In the genomic region with DNA sequence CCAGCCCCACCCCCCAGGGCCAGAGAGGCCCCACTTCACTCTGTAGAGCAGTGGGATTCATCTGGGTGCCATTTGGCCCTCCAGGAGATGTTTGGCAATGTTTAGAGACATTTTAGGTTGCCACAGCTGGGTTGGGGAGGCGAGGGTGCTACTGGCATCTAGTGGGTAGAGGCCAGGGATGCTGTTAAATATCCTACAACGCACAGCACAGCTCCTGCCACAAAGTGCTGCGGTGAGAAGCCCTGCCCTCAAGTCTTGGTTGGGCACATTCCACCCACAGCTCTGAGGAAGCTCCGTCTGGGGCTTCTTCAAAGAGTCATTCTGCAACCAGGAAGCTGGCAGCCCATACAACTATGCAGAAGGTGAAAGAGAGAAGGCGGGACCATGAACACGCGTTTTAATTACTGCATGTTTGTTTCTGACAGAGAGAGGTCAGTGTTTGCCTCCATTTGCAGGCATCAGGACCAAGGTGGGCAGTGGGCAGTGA, we compare ENCODE assay signal across 9 cellular contexts. TPM values are rescaled to one million over a fixed set of nuclear protein-coding genes. Genes with fewer than 3 reads are reported as not detected.
A peak's percentile ranks its signal among the peaks of the same experiment; 100 is the strongest.
DNase-seq lines count a peak whose midpoint lies in the region; ATAC-seq and TF ChIP-seq lines count a peak whose summit lies in the region.
"Had no signal": no experiment of that assay in that cellular context is flagged by ENCODE, and none has a peak within 500 bp of the region (broad histone marks: within the 10 kb centered on the region; RNA-seq: fewer than 3 reads in every experiment).

No MANE protein-coding gene starts in this region.

- peak overlapping the region in 1 of 2 donors; percentile 21 for H3K27ac ChIP-seq in lung (ENCODE audit: low read depth in 1 of 2, low read length in 1 of 2)
- H3K27ac ChIP-seq in tibial nerve: peak overlapping the region in 3 of 4 donors; percentile 72 to 76 (median 76)

- WGBS in lung, 2 donors: 27 to 63% methylated on average over 7 of the region's 7 CpGs
- WGBS in tibial nerve, 2 donors: 69 to 74% methylated on average over 4 to 5 of the region's 7 CpGs

- no peaks in the 10 kb centered on the region for H3K36me3 ChIP-seq in lung (ENCODE audit: control insufficient read depth in 2 of 2, insufficient read depth in 2 of 2, low read length in 2 of 2)
- H3K36me3 ChIP-seq in tibial nerve: no peaks in the 10 kb centered on the region
- no peaks in the 10 kb centered on the region for H3K36me3 ChIP-seq in BE2C

- H3K9me3 ChIP-seq in lung (ENCODE audit: control insufficient read depth in 2 of 2, insufficient read depth in 1 of 2, low read length in 1 of 2) (peaks cover 0 to 3% of the 10 kb centered on the region in 2 donors), tibial nerve (no peaks in the 10 kb centered on the region), BE2C (no peaks in the 10 kb centered on the region)

- no peak for TF ChIP-seq EP300 in tibial nerve (IDR thresholded peaks at IDR 0.05)

- H3K4me3 ChIP-seq in lung (no peak overlapping the region), tibial nerve (no peak overlapping the region), BE2C (ENCODE audit: low read depth, low read length) (no peak overlapping the region)

- no peaks in the 10 kb centered on the region for H3K27me3 ChIP-seq in lung (ENCODE audit: control insufficient read depth, insufficient read depth)
- H3K27me3 ChIP-seq in tibial nerve: no peaks in the 10 kb centered on the region
- no peaks in the 10 kb centered on the region for H3K27me3 ChIP-seq in BE2C

- H3K4me1 ChIP-seq in lung (ENCODE audit: control insufficient read depth in 2 of 2, insufficient read depth in 2 of 2, low read length in 2 of 2) (no peaks in the 10 kb centered on the region), tibial nerve (peaks cover 0 to 26% (median 2%) of the 10 kb centered on the region in 4 donors), BE2C (no peaks in the 10 kb centered on the region)

- ATAC-seq in GM19452 (IDR thresholded peaks at IDR 0.05; ENCODE audit: unreplicated experiment): peak; percentile 76
- peak; percentile 26 for ATAC-seq in HG03575 (IDR thresholded peaks at IDR 0.05; ENCODE audit: extremely low read depth, insufficient number of reproducible peaks, low FRiP score, unreplicated experiment)
- peak; percentile 22 for ATAC-seq in lung (ENCODE audit: insufficient read depth, low FRiP score)

- DNase-seq in AML-193 (lab: John Stamatoyannopoulos, UW) (peak; percentile 77 to 84), lung (ENCODE audit: low spot score) (no peak), tibial nerve (ENCODE audit: low spot score in 2 of 2) (no peak), BE2C (no peak), retina (no peak)
- peak; percentile 65 for DNase-seq in activated CD8-positive, alpha-beta memory T cell treated with anti-CD3 and anti-CD28 coated beads, Interleukin-2, amount 50 U/mL, for 4 hours

- TF ChIP-seq CTCF in lung (IDR thresholded peaks at IDR 0.05; ENCODE audit: control extremely low read depth, extremely low read depth) (no peak), tibial nerve (IDR thresholded peaks at IDR 0.05) (peak in 1 of 5 experiments; percentile 8), BE2C (IDR thresholded peaks at IDR 0.05; ENCODE audit: low read depth, low read length) (no peak)

- TF ChIP-seq POLR2A in tibial nerve (IDR thresholded peaks at IDR 0.05): no peak

RNA-seq across cellular contexts. Expression of gene FAM9C, which starts 48.1 kb away (rescaled TPM):
- total RNA-seq in lung: under 1 TPM; 0.09 to 0.28 TPM
- under 1 TPM in 1 of 2 donors, not detected in 1; 0.01 TPM for polyA plus RNA-seq in lung
- not detected for total RNA-seq in tibial nerve
- not detected for polyA plus RNA-seq in BE2C (2012; ENCODE audit: insufficient read depth, insufficient read length, low read depth)
- total RNA-seq: aorta had no signal
- polyA plus RNA-seq: aorta had no signal

Comparison
In these comparisons a context has a peak if more than half of its experiments do, and no peak if none do; other contexts are left out.
1. DNase-seq: peak in AML-193 (2 of 2) and activated CD8-positive, alpha-beta memory T cell treated with anti-CD3 and anti-CD28 coated beads, Interleukin-2, amount 50 U/mL, for 4 hours (single experiment); none in lung (single experiment), tibial nerve (0 of 2), BE2C (single experiment) and retina (single experiment).
2. ATAC-seq: peak in every context shown above with its lines; median percentile 76 in GM19452; 26 in HG03575; 22 in lung.